25 cellular contexts compared by ENCODE assay signal in genomic region chr2:168135630-168136029, GRCh38.
"Had no signal": no experiment of that assay in that cellular context is flagged by ENCODE, and none has a peak within 500 bp of the region (broad histone marks: within the 10 kb centered on the region; RNA-seq: fewer than 3 reads in every experiment).

No MANE protein-coding gene starts in this region.

- H3K4me3 ChIP-seq: esophagus squamous epithelium had no signal

- H3K27ac Mint-ChIP-seq: activated CD4-positive, alpha-beta memory T cell treated with anti-CD3 and anti-CD28 coated beads, Interleukin-2, amount 10 ng/mL, durations not matched to agents 7 days and 5 days; activated CD4-positive, alpha-beta T cell treated with anti-CD3 and anti-CD28 coated beads, Interleukin-2, amount 10 ng/mL, durations not matched to agents 7 days and 5 days; activated naive CD8-positive, alpha-beta T cell; activated T-helper 17 cell treated with anti-CD3 and anti-CD28 coated beads, Interleukin-2, amount 50 U/mL, for 72 hours; effector memory CD8-positive, alpha-beta T cell; WTC11 had no signal

- H3K9me3 Mint-ChIP-seq: activated CD4-positive, alpha-beta memory T cell treated with anti-CD3 and anti-CD28 coated beads, Interleukin-2, amount 10 ng/mL, durations not matched to agents 7 days and 5 days; activated CD4-positive, alpha-beta T cell treated with anti-CD3 and anti-CD28 coated beads, Interleukin-2, amount 10 ng/mL, durations not matched to agents 7 days and 5 days; activated T-cell treated with anti-CD3 and anti-CD28 coated beads, Interleukin-2, amount 50 U/mL, for 4 hours; activated T-helper 17 cell treated with anti-CD3 and anti-CD28 coated beads, Interleukin-2, amount 50 U/mL, for 72 hours; effector memory CD8-positive, alpha-beta T cell; WTC11 had no signal

- ATAC-seq: activated T-helper 17 cell treated with anti-CD3 and anti-CD28 coated beads, Interleukin-2, amount 50 U/mL, for 72 hours had no signal

- H3K27me3 Mint-ChIP-seq: activated CD4-positive, alpha-beta memory T cell treated with anti-CD3 and anti-CD28 coated beads, Interleukin-2, amount 10 ng/mL, durations not matched to agents 7 days and 5 days; activated CD4-positive, alpha-beta T cell treated with anti-CD3 and anti-CD28 coated beads, Interleukin-2, amount 10 ng/mL, durations not matched to agents 7 days and 5 days; activated naive CD8-positive, alpha-beta T cell; activated T-helper 17 cell treated with anti-CD3 and anti-CD28 coated beads, Interleukin-2, amount 50 U/mL, for 72 hours; effector memory CD8-positive, alpha-beta T cell had no signal

- DNase-seq: activated CD4-positive, alpha-beta memory T cell treated with anti-CD3 and anti-CD28 coated beads, Interleukin-2, amount 10 ng/mL, durations not matched to agents 7 days and 5 days; activated CD4-positive, alpha-beta T cell treated with anti-CD3 and anti-CD28 coated beads for 1 hour; activated CD4-positive, alpha-beta T cell treated with anti-CD3 and anti-CD28 coated beads for 4 hours; activated CD4-positive, alpha-beta T cell treated with anti-CD3 and anti-CD28 coated beads, Interleukin-2, amount 10 ng/mL, durations not matched to agents 7 days and 5 days; activated CD4-positive, alpha-beta T cell treated with anti-CD3 and anti-CD28 coated beads, Interleukin-2, amount 50 U/mL, for 4 hours; activated CD8-positive, alpha-beta memory T cell treated with anti-CD3 and anti-CD28 coated beads, Interleukin-2, amount 50 U/mL, for 48 hours; activated effector memory CD4-positive, alpha-beta T cell treated with Interleukin-2 at 50 U/mL for 16 hours; activated gamma-delta T cell treated with Interleukin-2 at 50 U/mL for 16 hours; activated naive CD4-positive, alpha-beta T cell treated with anti-CD3 and anti-CD28 coated beads, Interleukin-2, amount 50 U/mL, for 16 hours; activated naive CD4-positive, alpha-beta T cell treated with Interleukin-2 at 50 U/mL for 16 hours; activated T-cell treated with anti-CD3 and anti-CD28 coated beads for 4 hours; activated T-cell treated with anti-CD3 and anti-CD28 coated beads, Interleukin-2, amount 50 U/mL, for 4 hours; amniotic stem cell; anterior cingulate cortex; brain microvascular endothelial cell; caudate nucleus; cortex of kidney; effector CD4-positive, alpha-beta T cell; effector memory CD8-positive, alpha-beta T cell; esophagus squamous epithelium; head of caudate nucleus had no signal

- H3K27ac ChIP-seq: brain microvascular endothelial cell, epithelial cell of prostate, esophagus squamous epithelium had no signal

- H3K36me3 Mint-ChIP-seq: WTC11 had no signal

- H3K27me3 ChIP-seq: brain microvascular endothelial cell, esophagus squamous epithelium had no signal

- H3K4me3 Mint-ChIP-seq: activated CD4-positive, alpha-beta memory T cell treated with anti-CD3 and anti-CD28 coated beads, Interleukin-2, amount 10 ng/mL, durations not matched to agents 7 days and 5 days; activated CD4-positive, alpha-beta T cell treated with anti-CD3 and anti-CD28 coated beads, Interleukin-2, amount 10 ng/mL, durations not matched to agents 7 days and 5 days; activated naive CD8-positive, alpha-beta T cell; activated T-cell treated with anti-CD3 and anti-CD28 coated beads, Interleukin-2, amount 50 U/mL, for 4 hours; activated T-helper 17 cell treated with anti-CD3 and anti-CD28 coated beads, Interleukin-2, amount 50 U/mL, for 72 hours; effector memory CD8-positive, alpha-beta T cell; WTC11 had no signal

- H3K9me3 ChIP-seq: esophagus squamous epithelium had no signal
